In the genomic region with DNA sequence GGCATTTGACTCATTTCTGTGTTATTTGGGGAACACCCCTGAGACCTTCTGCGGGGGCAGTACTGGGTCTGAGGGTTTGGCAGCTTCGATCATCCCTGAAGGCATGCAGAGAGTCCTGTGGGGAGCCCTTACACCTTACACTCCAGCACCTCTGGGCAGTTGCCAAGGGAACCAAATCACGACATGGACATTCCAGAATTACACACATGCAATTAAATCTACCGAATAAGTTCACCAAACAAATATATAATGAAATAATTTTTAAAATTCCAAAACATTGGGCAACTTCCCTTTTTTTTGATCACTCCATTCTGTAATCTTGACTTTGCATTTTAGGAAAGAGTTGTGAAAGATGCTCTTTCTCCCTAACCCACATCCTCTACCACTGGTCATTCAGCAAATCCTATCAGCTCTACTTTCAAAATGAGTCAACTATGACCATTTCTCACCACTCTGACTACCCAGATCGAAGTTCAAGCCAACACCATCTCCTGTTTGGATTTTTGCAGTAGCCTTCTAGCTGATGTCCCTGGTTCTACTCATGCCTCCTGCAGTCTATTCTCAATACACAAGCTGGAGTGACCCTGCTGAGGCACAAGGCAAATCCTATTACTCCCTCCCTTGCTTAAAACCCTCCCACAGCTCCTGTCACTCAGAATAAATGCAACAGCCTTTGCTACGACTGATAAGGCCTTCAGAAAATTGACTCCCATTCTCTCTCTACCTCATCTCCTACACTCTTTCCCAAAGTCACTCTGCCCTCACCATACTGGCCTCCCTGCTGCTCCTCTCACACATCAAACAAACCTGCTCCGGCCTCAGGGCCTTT, we compare ENCODE assay signal across 10 cellular contexts.
DNase-seq lines count a peak whose midpoint lies in the region; ATAC-seq and TF ChIP-seq lines count a peak whose summit lies in the region.
"Had no signal": no experiment of that assay in that cellular context is flagged by ENCODE, and none has a peak within 500 bp of the region (broad histone marks: within the 10 kb centered on the region; RNA-seq: fewer than 3 reads in every experiment).

No MANE protein-coding gene starts in this region.

- no peak overlapping the region for H3K4me3 Mint-ChIP-seq in naive thymus-derived CD8-positive, alpha-beta T cell
- H3K4me3 Mint-ChIP-seq: B cell had no signal

- no peaks in the 10 kb centered on the region for H3K36me3 ChIP-seq in ACC112 (ENCODE audit: insufficient read depth, low read length)

- no peak overlapping the region for H2AFZ ChIP-seq in ACC112 (ENCODE audit: low read length, unreplicated experiment)

- DNase-seq in M059J (ENCODE audit: low read depth), result peak; percentile 28
- DNase-seq in choroid plexus epithelial cell (ENCODE audit: low read depth), result peak; percentile 76
- DNase-seq in naive thymus-derived CD8-positive, alpha-beta T cell, result no peak
- no peak for DNase-seq in A172 (ENCODE audit: low spot score)
- DNase-seq in GM19238 (ENCODE audit: insufficient read length, low spot score), result no peak
- DNase-seq in AG08396 (ENCODE audit: low spot score), result no peak
- DNase-seq: stimulated activated CD4-positive, alpha-beta T cell treated with anti-CD3 and anti-CD28 coated beads, Interleukin-4, amount 100 ng/mL, for 24 hours had no signal

- no peak overlapping the region for H3K27ac Mint-ChIP-seq in naive thymus-derived CD8-positive, alpha-beta T cell
- H3K27ac Mint-ChIP-seq: B cell had no signal

- H3K4me1 Mint-ChIP-seq in naive thymus-derived CD8-positive, alpha-beta T cell, result peaks cover 0 to 3% (median 0%) of the 10 kb centered on the region in 4 donors
- H3K4me1 Mint-ChIP-seq: B cell had no signal

- no peaks in the 10 kb centered on the region for H3K36me3 Mint-ChIP-seq in naive thymus-derived CD8-positive, alpha-beta T cell

- H3K4me3 ChIP-seq in ACC112 (ENCODE audit: low read depth, low read length), result peak overlapping the region; percentile 31
- no peak overlapping the region for H3K4me3 ChIP-seq in choroid plexus epithelial cell (ENCODE audit: low read depth, low read length)

- H3K27me3 Mint-ChIP-seq in naive thymus-derived CD8-positive, alpha-beta T cell, result peaks cover 0 to 12% (median 0%) of the 10 kb centered on the region in 5 donors
- H3K27me3 Mint-ChIP-seq: B cell had no signal

- peaks cover 8% of the 10 kb centered on the region for H3K4me1 ChIP-seq in ACC112 (ENCODE audit: control insufficient read depth, insufficient read depth, low read length, unreplicated experiment)

- TF ChIP-seq CTCF in choroid plexus epithelial cell (conservative IDR thresholded peaks at IDR 0.05; ENCODE audit: low read depth, low read length), result no peak

- peaks cover 0 to 12% (median 0%) of the 10 kb centered on the region in 9 donors for H3K9me3 Mint-ChIP-seq in naive thymus-derived CD8-positive, alpha-beta T cell

- no peaks in the 10 kb centered on the region for H3K27me3 ChIP-seq in ACC112 (ENCODE audit: insufficient read depth, low read length)

- ATAC-seq in GM21619 (IDR thresholded peaks at IDR 0.05; ENCODE audit: unreplicated experiment), result peak; percentile 71
- no peak for ATAC-seq in naive thymus-derived CD8-positive, alpha-beta T cell

- no peaks in the 10 kb centered on the region for H3K79me2 ChIP-seq in ACC112 (ENCODE audit: control insufficient read depth, insufficient read depth, low read length, unreplicated experiment)

- H3K27ac ChIP-seq in ACC112 (ENCODE audit: low read depth, low read length), result peak overlapping the region; percentile 76

- POLR2A ChIA-PET in naive thymus-derived CD8-positive, alpha-beta T cell (lab: Charles Lee), result no interaction called here

Comparison
In these comparisons a context has a peak if more than half of its experiments do, and no peak if none do; other contexts are left out.
1. DNase-seq: peak in M059J (single experiment) and choroid plexus epithelial cell (single experiment); none in naive thymus-derived CD8-positive, alpha-beta T cell (0 of 10), A172 (single experiment), GM19238 (single experiment) and AG08396 (single experiment).